ENCODE assay signal across 14 cellular contexts in the genomic region with DNA sequence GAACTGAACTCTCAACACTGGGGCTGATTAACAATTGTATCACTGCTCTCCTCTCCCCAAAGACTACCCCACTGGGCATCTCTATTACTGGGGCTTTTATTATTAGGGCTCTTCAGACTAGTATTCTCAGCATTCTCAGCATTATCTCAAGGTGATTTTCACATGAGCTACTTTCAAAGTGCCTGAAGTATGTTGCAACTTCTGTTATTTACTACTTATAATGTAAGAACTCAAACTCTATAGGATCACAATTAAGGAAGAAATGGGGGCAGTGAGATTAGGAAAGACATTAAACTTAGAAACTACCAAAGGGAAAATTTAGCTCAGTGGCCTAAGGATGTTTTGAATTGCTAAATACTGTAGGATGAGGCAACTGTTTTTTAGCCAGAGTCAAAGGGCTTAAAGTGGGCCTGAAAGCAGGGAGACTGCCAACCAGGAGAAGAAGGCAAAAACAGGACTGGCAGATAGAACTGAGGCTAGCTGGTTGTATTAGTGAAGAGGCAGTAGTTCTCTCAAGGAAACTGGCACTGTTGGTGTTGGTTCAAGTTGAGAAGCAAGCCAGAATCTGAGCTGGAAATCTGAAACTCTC. TPM values are rescaled to one million over a fixed set of nuclear protein-coding genes. Genes with fewer than 3 reads are reported as not detected.
DNase-seq lines count a peak whose midpoint lies in the region; ATAC-seq, FAIRE-seq and TF ChIP-seq lines count a peak whose summit lies in the region.
"Had no signal": no experiment of that assay in that cellular context is flagged by ENCODE, and none has a peak within 500 bp of the region (broad histone marks: within the 10 kb centered on the region; RNA-seq: fewer than 3 reads in every experiment).

No MANE protein-coding gene starts in this region.

- H3F3A ChIP-seq in Loucy (ENCODE audit: low read depth): no peaks in the 10 kb centered on the region

- peaks cover 50% of the 10 kb centered on the region for H3K4me1 ChIP-seq in CD4-positive, alpha-beta memory T cell (ENCODE audit: insufficient read depth, low read length)
- H3K4me1 ChIP-seq in Loucy (ENCODE audit: insufficient read depth, low read length, poor library complexity, severe bottlenecking) (peaks cover 19% of the 10 kb centered on the region), parathyroid adenoma (peaks cover 2% of the 10 kb centered on the region), kidney (ENCODE audit: control insufficient read depth in 1 of 2, insufficient read depth in 1 of 2, low read depth in 1 of 2, low read length in 2 of 2) (no peaks in the 10 kb centered on the region)
- H3K4me1 ChIP-seq: right atrium auricular region had no signal

- H3K9me2 ChIP-seq in Loucy (replicated peaks; ENCODE audit: low read depth, low read length): no peaks in the 10 kb centered on the region

- H3K4me2 ChIP-seq in Loucy (ENCODE audit: low read depth, low read length, poor library complexity, severe bottlenecking) (no peak overlapping the region), parathyroid adenoma (ENCODE audit: low read length) (no peak overlapping the region)

- no peaks in the 10 kb centered on the region for H3K27me3 ChIP-seq in CD4-positive, alpha-beta memory T cell (ENCODE audit: insufficient read depth, low read length)
- H3K27me3 ChIP-seq in Loucy (ENCODE audit: insufficient read depth, low read length, poor library complexity, severe bottlenecking) (no peaks in the 10 kb centered on the region), parathyroid adenoma (ENCODE audit: control insufficient read depth, insufficient read depth, low read length) (no peaks in the 10 kb centered on the region)
- H3K27me3 ChIP-seq: brain microvascular endothelial cell, right atrium auricular region had no signal

- peaks cover 0 to 2% (median 0%) of the 10 kb centered on the region in 8 donors for H3K9me3 Mint-ChIP-seq in CD4-positive, alpha-beta memory T cell
- H3K9me3 Mint-ChIP-seq in dendritic cell treated with granulocyte-macrophage colony-stimulating factor and Interleukin-4, amounts not matched to agents 40 ng/mL and 50 ng/mL, for 4 days: peaks cover 13% of the 10 kb centered on the region

- no peak overlapping the region for H3K27ac ChIP-seq in CD4-positive, alpha-beta memory T cell (ENCODE audit: low read depth, low read length)
- H3K27ac ChIP-seq in parathyroid adenoma (no peak overlapping the region), kidney (ENCODE audit: low read depth in 2 of 2, low read length in 2 of 2) (no peak overlapping the region)
- H3K27ac ChIP-seq: brain microvascular endothelial cell, right atrium auricular region had no signal

- H3K4me1 Mint-ChIP-seq in CD4-positive, alpha-beta memory T cell: peaks cover 44 to 65% (median 56%) of the 10 kb centered on the region in 4 donors
- peaks cover 30% of the 10 kb centered on the region for H3K4me1 Mint-ChIP-seq in dendritic cell treated with granulocyte-macrophage colony-stimulating factor and Interleukin-4, amounts not matched to agents 40 ng/mL and 50 ng/mL, for 4 days (ENCODE audit: low read depth)

- CTCF ChIA-PET in CD4-positive, alpha-beta memory T cell (lab: Charles Lee; ENCODE audit: partially characterized antibody): interaction anchor here (0.8 to 2.1 kb wide), 8 partner anchors 9 to 56 kb away, joined by 3 to 10 read pairs (median 4); partner anchors contain the start of gene MBNL1

- peak overlapping the region in 2 of 8 donors; percentile 13 to 33 for H3K4me3 Mint-ChIP-seq in CD4-positive, alpha-beta memory T cell
- no peak overlapping the region for H3K4me3 Mint-ChIP-seq in dendritic cell treated with granulocyte-macrophage colony-stimulating factor and Interleukin-4, amounts not matched to agents 40 ng/mL and 50 ng/mL, for 4 days

- no peaks in the 10 kb centered on the region for H3K36me3 ChIP-seq in CD4-positive, alpha-beta memory T cell (ENCODE audit: insufficient read depth, low read length)
- H3K36me3 ChIP-seq in Loucy (ENCODE audit: insufficient read depth, low read length) (no peaks in the 10 kb centered on the region), parathyroid adenoma (ENCODE audit: control insufficient read depth, insufficient read depth, low read length) (no peaks in the 10 kb centered on the region), kidney (ENCODE audit: control insufficient read depth in 1 of 2, insufficient read depth in 2 of 2, low read length in 2 of 2) (no peaks in the 10 kb centered on the region)
- H3K36me3 ChIP-seq: brain microvascular endothelial cell, right atrium auricular region had no signal

- no peak for TF ChIP-seq CTCF in Loucy (conservative IDR thresholded peaks at IDR 0.05; ENCODE audit: low read length)
- no peak for TF ChIP-seq CTCF in parathyroid adenoma (IDR thresholded peaks at IDR 0.05)
- TF ChIP-seq CTCF in kidney (IDR thresholded peaks at IDR 0.05; ENCODE audit: borderline replicate concordance, extremely low read depth, insufficient read depth): no peak

- ATAC-seq in HG02678 (IDR thresholded peaks at IDR 0.05; ENCODE audit: unreplicated experiment): no peak

- H3K9ac ChIP-seq in Loucy (ENCODE audit: low read depth, low read length, poor library complexity, severe bottlenecking) (no peak overlapping the region), parathyroid adenoma (no peak overlapping the region), kidney (ENCODE audit: low read length in 2 of 2) (no peak overlapping the region)

- H3K79me2 ChIP-seq in Loucy (ENCODE audit: insufficient read depth, low read length): no peaks in the 10 kb centered on the region
- no peaks in the 10 kb centered on the region for H3K79me2 ChIP-seq in parathyroid adenoma

- H3K9me3 ChIP-seq in CD4-positive, alpha-beta memory T cell (ENCODE audit: control insufficient read depth in 1 of 2, low read length in 2 of 2): no peaks in the 10 kb centered on the region
- H3K9me3 ChIP-seq in Loucy (ENCODE audit: insufficient read depth, low read depth, low read length) (no peaks in the 10 kb centered on the region), parathyroid adenoma (ENCODE audit: control insufficient read depth, low read length) (no peaks in the 10 kb centered on the region), kidney (ENCODE audit: control insufficient read depth in 1 of 2, low read length in 2 of 2) (no peaks in the 10 kb centered on the region)
- H3K9me3 ChIP-seq: right atrium auricular region had no signal

- POLR2A ChIA-PET in CD4-positive, alpha-beta memory T cell (lab: Charles Lee; ENCODE audit: partially characterized antibody): interaction anchor here (0.8 to 12.7 kb wide), 6 partner anchors 8 to 69 kb away, joined by 3 to 193 read pairs (median 10); partner anchors contain the start of gene MBNL1

- H3K4me3 ChIP-seq in CD4-positive, alpha-beta memory T cell (ENCODE audit: low read length in 2 of 2): no peak overlapping the region
- H3K4me3 ChIP-seq in Loucy (ENCODE audit: low read length, poor library complexity, severe bottlenecking) (no peak overlapping the region), parathyroid adenoma (ENCODE audit: low read depth, low read length) (no peak overlapping the region), kidney (ENCODE audit: low read length in 2 of 2) (no peak overlapping the region)
- H3K4me3 ChIP-seq: right atrium auricular region had no signal

- H3K27me3 Mint-ChIP-seq in CD4-positive, alpha-beta memory T cell: no peaks in the 10 kb centered on the region
- H3K27me3 Mint-ChIP-seq in dendritic cell treated with granulocyte-macrophage colony-stimulating factor and Interleukin-4, amounts not matched to agents 40 ng/mL and 50 ng/mL, for 4 days: no peaks in the 10 kb centered on the region

- H2AFZ ChIP-seq in Loucy (ENCODE audit: low read length): peak overlapping the region; percentile 69
- peak overlapping the region; percentile 55 for H2AFZ ChIP-seq in parathyroid adenoma

- H3K27ac Mint-ChIP-seq in CD4-positive, alpha-beta memory T cell: peak overlapping the region; percentile 1 to 80 (median 18)
- peak overlapping the region; percentile 45 for H3K27ac Mint-ChIP-seq in dendritic cell treated with granulocyte-macrophage colony-stimulating factor and Interleukin-4, amounts not matched to agents 40 ng/mL and 50 ng/mL, for 4 days

- DNase-seq in CD4-positive, alpha-beta memory T cell: no peak
- DNase-seq in NCI-H774 (lab: John Stamatoyannopoulos, UW) (no peak), kidney (no peak), H4 (ENCODE audit: low spot score) (no peak)
- DNase-seq: activated CD8-positive, alpha-beta memory T cell treated with anti-CD3 and anti-CD28 coated beads, Interleukin-2, amount 50 U/mL, for 48 hours; brain microvascular endothelial cell; NCI-H1417; NCI-H510A treated with DMSO at 0.1 percent for 48 hours; Right ventricle myocardium superior had no signal

- H4K20me1 ChIP-seq in Loucy (ENCODE audit: insufficient read depth, low read length, poor library complexity, severe bottlenecking): no peaks in the 10 kb centered on the region

- peaks cover 0 to 2% of the 10 kb centered on the region in 2 donors for H3K36me3 Mint-ChIP-seq in CD4-positive, alpha-beta memory T cell
- H3K36me3 Mint-ChIP-seq in dendritic cell treated with granulocyte-macrophage colony-stimulating factor and Interleukin-4, amounts not matched to agents 40 ng/mL and 50 ng/mL, for 4 days (ENCODE audit: low read depth): peaks cover 11% of the 10 kb centered on the region

- FAIRE-seq in kidney (lab: Jason Lieb, UNC): no peak

- intact Hi-C loops in CD4-positive, alpha-beta memory T cell (cut with micrococcal nuclease): no loop called here
- intact Hi-C loops in dendritic cell treated with granulocyte-macrophage colony-stimulating factor and Interleukin-4, amounts not matched to agents 40 ng/mL and 50 ng/mL, for 4 days (cut with micrococcal nuclease): no loop called here
- intact Hi-C loops in kidney (cut with DNase I): no loop called here

RNA-seq across cellular contexts. Expression of gene MBNL1, which starts 55.5 kb away (rescaled TPM):
- total RNA-seq in CD4-positive, alpha-beta memory T cell: 100 to 1,000 TPM; 420 to 430 TPM
- polyA plus RNA-seq in CD4-positive, alpha-beta memory T cell: 100 to 1,000 TPM; 289 to 302 TPM
- total RNA-seq in kidney: 167 TPM
- 22.0 TPM for polyA plus RNA-seq in kidney (ENCODE audit: insufficient read depth, low read depth, low replicate concordance)
- total RNA-seq in H4 (2014; rRNA removed; shearing (Covaris generic)): 87.0 and 153 TPM in 2 replicates
